ENCODE assay signal across 8 cellular contexts in the genomic region with DNA sequence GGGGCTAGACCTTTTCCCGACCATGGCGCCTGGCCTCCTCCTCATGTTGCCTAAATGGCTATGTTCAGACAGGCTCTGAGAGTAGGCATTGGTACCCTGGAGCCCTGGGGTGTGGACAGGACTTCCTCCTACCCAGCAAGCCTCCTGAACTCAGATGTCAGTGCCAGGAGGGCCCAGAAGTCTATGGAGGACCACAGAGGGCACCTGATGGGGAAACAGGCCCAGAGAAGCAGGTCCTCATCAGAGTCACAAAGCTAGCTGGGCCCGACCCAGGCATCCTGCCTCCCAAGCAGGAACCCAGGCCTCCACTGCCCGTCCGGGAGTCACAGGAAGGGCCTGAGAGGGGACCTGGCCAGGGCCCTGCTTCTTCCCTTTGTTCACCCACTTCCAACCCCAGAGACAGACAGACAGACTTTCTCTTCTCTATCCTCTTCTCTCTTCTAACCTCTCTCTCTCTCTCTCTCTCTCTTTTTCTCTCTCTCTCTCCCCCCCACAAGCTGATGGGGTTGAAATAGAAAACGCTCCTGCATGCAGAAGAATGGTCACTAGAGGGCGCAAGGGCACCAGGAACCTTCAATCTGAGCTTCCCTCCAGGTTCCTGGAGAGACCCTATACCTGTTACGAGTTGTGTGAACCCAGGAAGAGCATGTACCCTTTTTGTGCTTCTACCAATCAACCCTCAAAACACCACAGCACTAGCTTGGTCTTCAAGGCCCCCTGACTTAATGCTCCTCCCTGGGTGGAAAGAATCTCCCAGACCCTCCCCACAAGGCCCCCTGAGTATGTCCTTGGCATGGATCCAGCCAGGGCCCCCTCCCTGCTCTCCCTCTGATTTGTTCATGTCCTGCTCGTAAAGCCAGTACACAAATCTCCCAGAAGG. TPM values are rescaled to one million over a fixed set of nuclear protein-coding genes. Genes with fewer than 3 reads are reported as not detected.
DNase-seq lines count a peak whose midpoint lies in the region; ATAC-seq and TF ChIP-seq lines count a peak whose summit lies in the region.

No MANE protein-coding gene starts in this region.

- no peak overlapping the region for H3K4me2 ChIP-seq in PC-3 (ENCODE audit: low read length)

- no peak for TF ChIP-seq POLR2A in erythroblast (IDR thresholded peaks at IDR 0.05; ENCODE audit: low read length)

- DNase-seq in Calu3 (peak; percentile 78), KG1 (lab: John Stamatoyannopoulos, UW) (peak; percentile 84), PC-3 (peak; percentile 95), activated T-cell treated with anti-CD3 and anti-CD28 coated beads for 48 hours (ENCODE audit: low read depth) (peak; percentile 59), erythroblast (lab: John Stamatoyannopoulos, UW) (peak; percentile 81 to 88)
- no peak for DNase-seq in natural killer cell treated with Interleukin-12 subunit alpha and Interleukin-12 subunit beta and Interleukin-15 and Interleukin-18, amount 100 ng/mL, for 72 hours (ENCODE audit: low spot score)
- DNase-seq in stimulated activated naive CD4-positive, alpha-beta T cell (lab: John Stamatoyannopoulos, UW), result peak; percentile 54 to 86 (median 77)

- H3K4me1 Mint-ChIP-seq in Calu3 (ENCODE audit: low read depth, unreplicated experiment), result peaks cover 33% of the 10 kb centered on the region
- peaks cover 43 to 73% of the 10 kb centered on the region in 2 donors for H3K4me1 Mint-ChIP-seq in natural killer cell treated with Interleukin-12 subunit alpha and Interleukin-12 subunit beta and Interleukin-15 and Interleukin-18, amount 100 ng/mL, for 72 hours (ENCODE audit: low read depth in 2 of 2)

- H3K9me3 ChIP-seq in PC-3 (ENCODE audit: low read length), result no peaks in the 10 kb centered on the region

- CTCF ChIA-PET in Calu3 (lab: Charles Lee) (interaction anchor here (0.6 to 1.3 kb wide), 22 partner anchors 9 to 563 kb away, joined by 3 to 48 read pairs (median 4); a partner anchor contains a TSS), PC-3 (lab: Charles Lee) (interaction anchor here (0.6 to 1.1 kb wide), 9 partner anchors 54 to 659 kb away, joined by 3 to 21 read pairs (median 4); a partner anchor contains a TSS)

- no peaks in the 10 kb centered on the region for H3F3A ChIP-seq in PC-3 (ENCODE audit: low read length, unreplicated experiment)

- no peaks in the 10 kb centered on the region for H3K27me3 ChIP-seq in PC-3 (ENCODE audit: low read length)

- intact Hi-C loops in Calu3 (cut with micrococcal nuclease; ENCODE audit: unreplicated experiment), result loop anchor here (1.0 to 10.0 kb wide), 3 partner anchors 68 to 450 kb away; a partner anchor contains a TSS
- intact Hi-C loops in PC-3 (cut with micrococcal nuclease), result loop anchor here (1.0 to 10.0 kb wide), 4 partner anchors 68 to 454 kb away; a partner anchor contains a TSS

- no peak overlapping the region for H3K9ac ChIP-seq in PC-3 (ENCODE audit: low read length)

- H2AFZ ChIP-seq in PC-3 (ENCODE audit: low read length), result no peak overlapping the region

- H3K36me3 Mint-ChIP-seq in Calu3 (ENCODE audit: insufficient read depth, unreplicated experiment), result peaks cover 25% of the 10 kb centered on the region
- H3K36me3 Mint-ChIP-seq in natural killer cell treated with Interleukin-12 subunit alpha and Interleukin-12 subunit beta and Interleukin-15 and Interleukin-18, amount 100 ng/mL, for 72 hours, result no peaks in the 10 kb centered on the region

- H3K27ac ChIP-seq in PC-3 (ENCODE audit: low read length), result no peak overlapping the region

- no peaks in the 10 kb centered on the region for H3K27me3 Mint-ChIP-seq in Calu3 (ENCODE audit: unreplicated experiment)
- no peaks in the 10 kb centered on the region for H3K27me3 Mint-ChIP-seq in natural killer cell treated with Interleukin-12 subunit alpha and Interleukin-12 subunit beta and Interleukin-15 and Interleukin-18, amount 100 ng/mL, for 72 hours

- POLR2A ChIA-PET in PC-3 (lab: Charles Lee; ENCODE audit: unreplicated experiment), result no interaction called here

- no peak overlapping the region for H3K4me3 Mint-ChIP-seq in Calu3 (ENCODE audit: low read depth, unreplicated experiment)
- H3K4me3 Mint-ChIP-seq in natural killer cell treated with Interleukin-12 subunit alpha and Interleukin-12 subunit beta and Interleukin-15 and Interleukin-18, amount 100 ng/mL, for 72 hours, result peak overlapping the region; percentile 3

- peak; percentile 65 for TF ChIP-seq CTCF in Calu3 (IDR thresholded peaks at IDR 0.05; ENCODE audit: unreplicated experiment)
- peak; percentile 98 for TF ChIP-seq CTCF in PC-3 (conservative IDR thresholded peaks at IDR 0.05; ENCODE audit: low read depth, low read length)

- H3K9me2 ChIP-seq in PC-3 (replicated peaks; ENCODE audit: low read length), result no peaks in the 10 kb centered on the region

- peaks cover 41% of the 10 kb centered on the region for H3K79me2 ChIP-seq in PC-3 (ENCODE audit: low read length)

- H3K36me3 ChIP-seq in PC-3 (ENCODE audit: low read depth, low read length), result no peaks in the 10 kb centered on the region; the same call in 1 of the 2 replicates

- peaks cover 22% of the 10 kb centered on the region for H3K4me1 ChIP-seq in PC-3 (ENCODE audit: insufficient read depth, low read length)

- no peak overlapping the region for H3K27ac Mint-ChIP-seq in Calu3 (ENCODE audit: unreplicated experiment)
- peak overlapping the region; percentile 41 to 78 for H3K27ac Mint-ChIP-seq in natural killer cell treated with Interleukin-12 subunit alpha and Interleukin-12 subunit beta and Interleukin-15 and Interleukin-18, amount 100 ng/mL, for 72 hours

- H3K9me3 Mint-ChIP-seq in Calu3 (ENCODE audit: low read depth, unreplicated experiment), result no peaks in the 10 kb centered on the region
- no peaks in the 10 kb centered on the region for H3K9me3 Mint-ChIP-seq in natural killer cell treated with Interleukin-12 subunit alpha and Interleukin-12 subunit beta and Interleukin-15 and Interleukin-18, amount 100 ng/mL, for 72 hours

- ATAC-seq in PC-3 (peak; percentile 32; the same call in 1 of the 2 replicates), GM18519 (IDR thresholded peaks at IDR 0.05; ENCODE audit: low FRiP score, unreplicated experiment) (no peak)
- peak; percentile 28 to 34 for ATAC-seq in natural killer cell treated with Interleukin-12 subunit alpha and Interleukin-12 subunit beta and Interleukin-15 and Interleukin-18, amount 100 ng/mL, for 72 hours

- BruUV-seq in Calu3 (replicated peaks; lab: Mats Ljungman, UMichigan), result no TSS peak
- no TSS peak for BruUV-seq in PC-3 (replicated peaks; lab: Mats Ljungman, UMichigan)

- no peaks in the 10 kb centered on the region for H4K20me1 ChIP-seq in PC-3 (ENCODE audit: low read length)

- H3K4me3 ChIP-seq in PC-3 (ENCODE audit: low read length), result no peak overlapping the region

RNA-seq across cellular contexts. Expression of a gene that starts 27.1 kb away (rescaled TPM):
- total RNA-seq in Calu3 (2022) (53.0 and 61.3 TPM in 2 replicates), PC-3 (2014; rRNA removed) (86.2 and 124 TPM in 2 replicates)
- total RNA-seq in natural killer cell treated with Interleukin-12 subunit alpha and Interleukin-12 subunit beta and Interleukin-15 and Interleukin-18, amount 100 ng/mL, for 72 hours, result 100 to 1,000 TPM; 206 to 220 TPM

RNA-seq across cellular contexts. Expression of a gene that starts 50.9 kb away (rescaled TPM):
- 1.1 and 4.3 TPM in 2 replicates for total RNA-seq in Calu3 (2022)
- total RNA-seq in PC-3 (2014; rRNA removed), result 2.6 and 2.7 TPM in 2 replicates
- 1 to 10 TPM; 2.5 to 7.7 TPM for total RNA-seq in natural killer cell treated with Interleukin-12 subunit alpha and Interleukin-12 subunit beta and Interleukin-15 and Interleukin-18, amount 100 ng/mL, for 72 hours
